ENCODE assay signal across 8 cellular contexts in the genomic region with DNA sequence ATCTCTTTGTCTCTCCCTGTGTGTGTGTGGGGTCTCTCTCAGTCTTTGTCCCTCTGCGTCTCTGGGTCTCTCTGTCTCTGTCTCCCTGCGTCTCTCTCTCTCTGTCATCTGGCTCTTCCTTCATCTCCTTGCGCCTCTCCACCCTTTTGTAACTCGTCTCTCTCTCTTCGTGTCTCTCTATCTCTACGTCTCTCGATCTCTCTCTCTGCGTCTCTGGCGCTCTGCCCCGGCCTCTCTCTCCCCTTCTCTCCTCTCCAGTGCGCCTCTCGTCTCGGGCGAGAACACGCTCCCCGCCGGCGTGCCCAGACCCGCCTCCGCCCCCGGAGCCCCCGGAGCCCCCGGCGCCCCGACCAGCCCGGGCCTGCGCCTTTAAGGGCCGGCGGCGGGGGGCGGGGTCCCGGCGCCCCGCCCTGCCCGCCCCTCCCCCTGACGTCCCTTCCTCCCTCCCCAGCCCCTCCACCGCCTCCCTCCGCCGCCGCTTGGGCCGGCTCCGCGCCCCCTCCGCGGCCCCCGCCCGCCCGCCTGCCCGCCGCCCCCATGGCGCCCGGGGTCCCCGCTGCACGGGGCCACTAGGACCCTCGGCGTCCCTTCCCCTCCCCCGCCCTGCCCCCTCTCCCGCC. TPM values are rescaled to one million over a fixed set of nuclear protein-coding genes. Genes with fewer than 3 reads are reported as not detected.
A peak's percentile ranks its signal among the peaks of the same experiment; 100 is the strongest.
DNase-seq lines count a peak whose midpoint lies in the region; ATAC-seq, FAIRE-seq and TF ChIP-seq lines count a peak whose summit lies in the region.

A gene (plus strand): TSS at position 440 of the 620 bp plus-strand sequence. CDS start 318 bp downstream, outside the sequence.

- H3K27ac Mint-ChIP-seq in neural crest cell (ENCODE audit: unreplicated experiment), result no peak within 1 kb of the TSS

- FAIRE-seq in D721Med (lab: Jason Lieb, UNC) (no peak), HTR-8/SVneo (lab: Jason Lieb, UNC) (no peak)

- H3K36me3 Mint-ChIP-seq in neural crest cell (ENCODE audit: low read depth), result no peaks in the 10 kb centered on the region

- peak within 1 kb of the TSS; percentile 89 for H3K4me3 Mint-ChIP-seq in neural crest cell

- peak; percentile 94 for DNase-seq in D721Med (ENCODE audit: insufficient read length, low spot score)
- DNase-seq in HTR-8/SVneo (ENCODE audit: insufficient read length, low spot score), result peak; percentile 86
- peak; percentile 85 for DNase-seq in activated effector memory CD4-positive, alpha-beta T cell treated with anti-CD3 and anti-CD28 coated beads, Interleukin-2, amount 50 U/mL, for 16 hours
- peak; percentile 32 to 50 for DNase-seq in foreskin keratinocyte
- peak; percentile 48 for DNase-seq in neural crest cell (ENCODE audit: low read depth, low spot score)
- peak; percentile 14 for DNase-seq in stromal cell of bone marrow (ENCODE audit: low read depth)

- no peak for TF ChIP-seq CTCF in D721Med (IDR thresholded peaks at IDR 0.05; ENCODE audit: insufficient read depth, missing control alignments)
- TF ChIP-seq CTCF in foreskin keratinocyte (conservative IDR thresholded peaks at IDR 0.05), result no peak
- TF ChIP-seq CTCF in neural crest cell (conservative IDR thresholded peaks at IDR 0.05), result no peak

- ATAC-seq in foreskin keratinocyte, result peak; percentile 45
- no peak for ATAC-seq in HG03095 (IDR thresholded peaks at IDR 0.05; ENCODE audit: unreplicated experiment)

- peak; percentile 36; the same call in 1 of the 2 replicates for TF ChIP-seq POLR2A in Raji (IDR thresholded peaks at IDR 0.05; ENCODE audit: insufficient read depth, low read depth, low read length)

- H3K27me3 ChIP-seq in foreskin keratinocyte, result no peaks in the 10 kb centered on the region

- H3K4me1 Mint-ChIP-seq in neural crest cell, result peaks cover 25% of the 10 kb centered on the region

- no peaks in the 10 kb centered on the region for H3K4me1 ChIP-seq in foreskin keratinocyte

- peak within 1 kb of the TSS; percentile 42 for H3K27ac ChIP-seq in foreskin keratinocyte

- H3K27me3 Mint-ChIP-seq in neural crest cell (ENCODE audit: low read depth), result peaks cover 4% of the 10 kb centered on the region

- H3K9me3 Mint-ChIP-seq in neural crest cell, result no peaks in the 10 kb centered on the region

RNA-seq across cellular contexts. Expression of the gene that starts here (rescaled TPM):
- total RNA-seq in foreskin keratinocyte, result 16.6 and 17.5 TPM in 2 replicates
- 18.5 and 20.8 TPM in 2 replicates for polyA plus RNA-seq in foreskin keratinocyte
- total RNA-seq in neural crest cell, result 57.2 and 59.8 TPM in 2 replicates

Comparison
In these comparisons a context has a peak if more than half of its experiments do, and no peak if none do; other contexts are left out.
1. DNase-seq: peak in every context shown above with its lines; median percentile 94 in D721Med; 86 in HTR-8/SVneo; 85 in activated effector memory CD4-positive, alpha-beta T cell treated with anti-CD3 and anti-CD28 coated beads, Interleukin-2, amount 50 U/mL, for 16 hours; 48 in neural crest cell; 41 in foreskin keratinocyte; 14 in stromal cell of bone marrow.